19 cellular contexts compared by ENCODE assay signal in the genomic region with DNA sequence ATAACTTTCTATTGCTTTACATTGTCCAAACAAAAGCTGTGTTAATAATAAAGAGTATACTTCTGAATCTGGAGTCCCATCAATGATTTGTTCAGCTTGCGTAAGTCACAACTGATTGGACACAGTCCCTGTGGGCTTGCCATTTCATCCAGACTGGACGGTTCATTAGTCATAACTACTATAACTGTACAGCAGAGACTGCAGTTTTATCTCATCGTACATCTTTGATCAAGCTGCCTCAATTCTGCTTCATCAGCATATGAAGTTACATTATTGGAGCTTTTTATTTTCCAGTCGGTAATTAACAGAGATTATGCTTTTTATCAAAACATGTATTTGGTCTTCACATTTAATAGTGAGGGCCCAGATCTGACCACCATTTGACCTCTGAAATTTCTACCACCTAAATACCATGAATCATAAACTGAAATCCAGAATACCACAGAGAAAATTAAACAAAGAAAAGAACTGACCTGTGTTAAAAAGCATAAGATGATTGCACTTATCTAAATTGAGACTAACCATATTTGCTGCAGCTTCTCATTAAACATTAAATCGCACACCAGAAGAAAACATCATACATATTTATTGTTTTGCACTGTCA. TPM values are rescaled to one million over a fixed set of nuclear protein-coding genes. Genes with fewer than 3 reads are reported as not detected.
DNase-seq lines count a peak whose midpoint lies in the region; ATAC-seq, FAIRE-seq and TF ChIP-seq lines count a peak whose summit lies in the region.
"Had no signal": no experiment of that assay in that cellular context is flagged by ENCODE, and none has a peak within 500 bp of the region (broad histone marks: within the 10 kb centered on the region; RNA-seq: fewer than 3 reads in every experiment).

No MANE protein-coding gene starts in this region.

- H3K36me3 Mint-ChIP-seq in astrocyte (ENCODE audit: low read depth, unreplicated experiment) = peaks cover 2% of the 10 kb centered on the region

- intact Hi-C loops in aorta (cut with DNase I) = no loop called here

- peaks cover 7% of the 10 kb centered on the region for H3K4me1 Mint-ChIP-seq in astrocyte (ENCODE audit: low read depth, unreplicated experiment)

- peaks cover 3% of the 10 kb centered on the region for H3K9me3 Mint-ChIP-seq in astrocyte (ENCODE audit: unreplicated experiment)

- no peak overlapping the region for H3K4me3 Mint-ChIP-seq in astrocyte (ENCODE audit: unreplicated experiment)
- H3K4me3 Mint-ChIP-seq: activated CD4-positive, alpha-beta T cell treated with anti-CD3 and anti-CD28 coated beads, Interleukin-2, amount 10 ng/mL, durations not matched to agents 24 days and 14 days; activated T-helper 1 cell treated with anti-CD3 and anti-CD28 coated beads, Interleukin-12 subunit alpha, Interleukin-12 subunit beta, Interleukin-2, Interleukin-4 antibody, amounts not matched to agents 30 ng/mL and 10 ng/mL and 1 ng/mL, durations not matched to agents 14 hours and 24 hours and 36 hours; T-cell had no signal

- H3K4me1 ChIP-seq in astrocyte (ENCODE audit: insufficient read depth, low read length) (peaks cover 17% of the 10 kb centered on the region), aorta (ENCODE audit: control insufficient read depth in 1 of 2, insufficient read depth in 2 of 2, low read length in 2 of 2) (no peaks in the 10 kb centered on the region)
- H3K4me1 ChIP-seq: BLaER1, prostate gland had no signal

- no peaks in the 10 kb centered on the region for H3K27me3 Mint-ChIP-seq in astrocyte (ENCODE audit: low read depth, unreplicated experiment)
- H3K27me3 Mint-ChIP-seq: activated CD4-positive, alpha-beta T cell treated with anti-CD3 and anti-CD28 coated beads, Interleukin-2, amount 10 ng/mL, durations not matched to agents 24 days and 14 days; T-cell had no signal

- no peak overlapping the region for H3K27ac ChIP-seq in astrocyte (ENCODE audit: low read depth, low read length)
- no peak overlapping the region for H3K27ac ChIP-seq in aorta (ENCODE audit: low read depth in 1 of 2, low read length in 2 of 2)
- H3K27ac ChIP-seq: BLaER1, prostate gland had no signal

- H3K36me3 ChIP-seq in astrocyte (ENCODE audit: insufficient read depth, low read length) (no peaks in the 10 kb centered on the region), aorta (ENCODE audit: control insufficient read depth in 1 of 2, insufficient read depth in 2 of 2, low read length in 1 of 2) (no peaks in the 10 kb centered on the region)
- H3K36me3 ChIP-seq: BLaER1, prostate gland had no signal

- no peak overlapping the region for H3K27ac Mint-ChIP-seq in astrocyte (ENCODE audit: unreplicated experiment)
- H3K27ac Mint-ChIP-seq: activated CD4-positive, alpha-beta T cell treated with anti-CD3 and anti-CD28 coated beads, Interleukin-2, amount 10 ng/mL, durations not matched to agents 24 days and 14 days; activated T-helper 1 cell treated with anti-CD3 and anti-CD28 coated beads, Interleukin-12 subunit alpha, Interleukin-12 subunit beta, Interleukin-2, Interleukin-4 antibody, amounts not matched to agents 30 ng/mL and 10 ng/mL and 1 ng/mL, durations not matched to agents 14 hours and 24 hours and 36 hours; T-cell had no signal

- H3K4me3 ChIP-seq in astrocyte (ENCODE audit: insufficient read depth, low read depth, low read length) = no peak overlapping the region
- no peak overlapping the region for H3K4me3 ChIP-seq in aorta (ENCODE audit: low read length in 2 of 2)
- H3K4me3 ChIP-seq: BLaER1, prostate gland had no signal

- H3K4me2 ChIP-seq in astrocyte (ENCODE audit: low read length) = peak overlapping the region; percentile 45
- H3K4me2 ChIP-seq: BLaER1 had no signal

- no peak overlapping the region for H3K9ac ChIP-seq in astrocyte (ENCODE audit: low read length)
- H3K9ac ChIP-seq: BLaER1 had no signal

- DNase-seq in AG08395 (ENCODE audit: low spot score) (peak; percentile 10), HCEC 1CT (peak; percentile 76), astrocyte (ENCODE audit: low read depth) (peak; percentile 87), kidney glomerular epithelial cell (lab: John Stamatoyannopoulos, UW) (peak; percentile 53), aorta (no peak), NCI-H2171 (lab: John Stamatoyannopoulos, UW) (no peak)
- DNase-seq: activated CD4-positive, alpha-beta T cell treated with anti-CD3 and anti-CD28 coated beads, Interleukin-2, amount 10 ng/mL, durations not matched to agents 24 days and 14 days; GDM1; KG1; midbrain; stimulated activated CD4-positive, alpha-beta T cell treated with anti-CD3 and anti-CD28 coated beads, Interleukin-4, amount 100 ng/mL, for 4 hours; stimulated activated naive CD4-positive, alpha-beta T cell; T-cell had no signal

- no peak overlapping the region for H2AFZ ChIP-seq in astrocyte (ENCODE audit: low read depth, low read length)

- no peaks in the 10 kb centered on the region for H3K79me2 ChIP-seq in astrocyte (ENCODE audit: insufficient read depth, low read length)

- FAIRE-seq in astrocyte (lab: Jason Lieb, UNC) = no peak
- FAIRE-seq: bronchial epithelial cell had no signal

- TF ChIP-seq CTCF in astrocyte (IDR thresholded peaks at IDR 0.05; ENCODE audit: insufficient read depth, low read depth, low read length) = no peak

- ATAC-seq in HG03045 (IDR thresholded peaks at IDR 0.05; ENCODE audit: unreplicated experiment) (no peak), aorta (ENCODE audit: low FRiP score) (no peak), GM18861 (IDR thresholded peaks at IDR 0.05; ENCODE audit: unreplicated experiment) (no peak)
- ATAC-seq: T-cell had no signal

- peaks cover 6% of the 10 kb centered on the region for H3K9me3 ChIP-seq in astrocyte (ENCODE audit: insufficient read depth, low read depth, low read length)
- H3K9me3 ChIP-seq in aorta (ENCODE audit: control insufficient read depth, low read length) = peaks cover 2% of the 10 kb centered on the region
- H3K9me3 ChIP-seq: prostate gland had no signal

- H4K20me1 ChIP-seq in astrocyte (ENCODE audit: insufficient read depth, low read length) = no peaks in the 10 kb centered on the region
- H4K20me1 ChIP-seq: BLaER1 had no signal

- H3K27me3 ChIP-seq in astrocyte (ENCODE audit: insufficient read depth, low read length) = no peaks in the 10 kb centered on the region
- H3K27me3 ChIP-seq in aorta (ENCODE audit: control insufficient read depth in 1 of 2, insufficient read depth in 2 of 2, low read length in 1 of 2) = no peaks in the 10 kb centered on the region
- H3K27me3 ChIP-seq: BLaER1 had no signal

- WGBS in aorta, 2 donors = 91% methylated on average over 5 of the region's 5 CpGs

RNA-seq across cellular contexts. Expression of a gene that starts 12.5 kb away (rescaled TPM):
- total RNA-seq in astrocyte = 1.9 TPM in 2 replicates
- total RNA-seq in aorta = under 1 TPM; 0.16 to 0.69 TPM
- 1 to 10 TPM in 1 of 2 donors, under 1 TPM in 1; 0.05 to 8.6 TPM for polyA plus RNA-seq in aorta
- total RNA-seq: activated CD4-positive, alpha-beta T cell treated with anti-CD3 and anti-CD28 coated beads, Interleukin-2, amount 10 ng/mL, durations not matched to agents 24 days and 14 days; activated T-helper 1 cell treated with anti-CD3 and anti-CD28 coated beads, Interleukin-12 subunit alpha, Interleukin-12 subunit beta, Interleukin-2, Interleukin-4 antibody, amounts not matched to agents 30 ng/mL and 10 ng/mL and 1 ng/mL, durations not matched to agents 14 hours and 24 hours and 36 hours; bronchial epithelial cell; T-cell had no signal

Comparison
In these comparisons a context has a peak if more than half of its experiments do, and no peak if none do; other contexts are left out.
1. DNase-seq: peak in AG08395 (single experiment), HCEC 1CT (single experiment), astrocyte (single experiment) and kidney glomerular epithelial cell (single experiment); none in aorta (0 of 2) and NCI-H2171 (single experiment).